ENCODE assay signal across 8 cellular contexts in genomic region chr5:90847606-90848005, GRCh38.
DNase-seq lines count a peak whose midpoint lies in the region; ATAC-seq, FAIRE-seq and TF ChIP-seq lines count a peak whose summit lies in the region.
"Not testable (repeated sequence)": the region's sequence is repeated elsewhere in the genome, so short reads cannot be mapped to it uniquely, and the experiment has no call there.

No MANE protein-coding gene starts in this region.

- not testable (repeated sequence) for H3K4me1 Mint-ChIP-seq in H9

- not testable (repeated sequence) for H4K20me1 ChIP-seq in H9 (ENCODE audit: control insufficient read depth, insufficient read depth, insufficient read length)

- not testable (repeated sequence) for H3T11ph ChIP-seq in H9 (ENCODE audit: low read length)

- not testable (repeated sequence) for H2BK120ac ChIP-seq in H9 (ENCODE audit: low read depth, low read length, poor library complexity, severe bottlenecking); neuronal stem cell (ENCODE audit: low read depth, low read length)

- H3K27me3 ChIP-seq in H9 (ENCODE audit: insufficient read depth, low read length); right cardiac atrium (ENCODE audit: control insufficient read depth, insufficient read depth); neuronal stem cell (ENCODE audit: control insufficient read depth in 3 of 3, insufficient read depth in 3 of 3, low read depth in 1 of 3, low read length in 3 of 3); psoas muscle (ENCODE audit: insufficient read depth in 3 of 3, low read length in 2 of 3); spleen (replicated peaks in 1 of 7): not testable (repeated sequence)

- H2AFZ ChIP-seq in H9 (ENCODE audit: low read length); neuronal stem cell (ENCODE audit: low read length): not testable (repeated sequence)

- not testable (repeated sequence) for H4K8ac ChIP-seq in H9 (replicated peaks; ENCODE audit: insufficient read length, low read depth, low read length)
- peak overlapping the region; percentile 17 for H4K8ac ChIP-seq in neuronal stem cell (ENCODE audit: low read depth, low read length)

- ATAC-seq in Right ventricle myocardium inferior, right cardiac atrium, psoas muscle: not testable (repeated sequence)

- H4K5ac ChIP-seq in H9 (ENCODE audit: insufficient read length, low read depth, low read length) = not testable (repeated sequence)

- H3K4ac ChIP-seq in H9 (ENCODE audit: low read depth, low read length); neuronal stem cell (ENCODE audit: low read length): not testable (repeated sequence)

- H2AK5ac ChIP-seq in H9 (ENCODE audit: insufficient read length, low read length); neuronal stem cell (ENCODE audit: low read depth, low read length): not testable (repeated sequence)

- not testable (repeated sequence) for H3K9me3 ChIP-seq in H9 (ENCODE audit: control insufficient read depth, low read depth, low read length); HEK293 (ENCODE audit: control insufficient read depth, insufficient read depth, low read depth, low read length); right cardiac atrium (ENCODE audit: control insufficient read depth, low read length); kidney (ENCODE audit: control insufficient read depth in 1 of 2, low read length in 2 of 2); neuronal stem cell (replicated peaks in 1 of 2; ENCODE audit: control insufficient read depth in 2 of 2, insufficient read depth in 1 of 2, low read depth in 1 of 2, low read length in 2 of 2); psoas muscle; spleen

- not testable (repeated sequence) for H3K27ac ChIP-seq in H9 (ENCODE audit: insufficient read length, low read depth, low read length); HEK293 (ENCODE audit: extremely low read depth, low read depth, low read length); right cardiac atrium (ENCODE audit: low read length); kidney (ENCODE audit: low read depth in 2 of 2, low read length in 2 of 2); neuronal stem cell (replicated peaks; ENCODE audit: low read length); psoas muscle; spleen

- not testable (repeated sequence) for H3K36me3 ChIP-seq in HEK293 (ENCODE audit: control insufficient read depth in 2 of 2, insufficient read depth in 1 of 2, low read length in 2 of 2); kidney (ENCODE audit: control insufficient read depth in 1 of 2, insufficient read depth in 2 of 2, low read length in 2 of 2); psoas muscle (ENCODE audit: insufficient read depth in 1 of 2, low read depth in 1 of 2); spleen
- H3K36me3 ChIP-seq in neuronal stem cell (replicated peaks in 1 of 2; ENCODE audit: control insufficient read depth in 2 of 2, insufficient read depth in 2 of 2, low read length in 2 of 2) = peaks cover 0 to 14% of the 10 kb centered on the region in 2 donors

- peak; percentile 26 for DNase-seq in H9
- peak; percentile 42 for DNase-seq in Right ventricle myocardium inferior (ENCODE audit: missing footprints)
- DNase-seq in right cardiac atrium = peak; percentile 7 to 45 (median 24)
- DNase-seq in kidney = peak; percentile 62
- DNase-seq in neuronal stem cell (ENCODE audit: low spot score) = not testable (repeated sequence)
- DNase-seq in psoas muscle = peak; percentile 12 to 44
- DNase-seq in spleen = peak; percentile 68

- H3K23ac ChIP-seq in H9 (ENCODE audit: insufficient read length, low read depth, low read length); neuronal stem cell (ENCODE audit: low read depth, low read length, poor library complexity): not testable (repeated sequence)

- H3K14ac ChIP-seq in H9 (ENCODE audit: insufficient read depth, low read length); neuronal stem cell (ENCODE audit: low read length): not testable (repeated sequence)

- H3K4me2 ChIP-seq in H9 (ENCODE audit: insufficient read depth, insufficient read length, low read length); neuronal stem cell (ENCODE audit: insufficient read depth, low read length, poor library complexity, severe bottlenecking): not testable (repeated sequence)

- not testable (repeated sequence) for H2BK20ac ChIP-seq in H9 (ENCODE audit: low read depth, low read length, poor library complexity, severe bottlenecking)

- H2BK12ac ChIP-seq in H9 (ENCODE audit: insufficient read length, low read depth, low read length); neuronal stem cell (ENCODE audit: low read length): not testable (repeated sequence)

- not testable (repeated sequence) for H4K91ac ChIP-seq in H9 (ENCODE audit: insufficient read length, low read depth, low read length); neuronal stem cell (ENCODE audit: low read depth, low read length, poor library complexity)

- not testable (repeated sequence) for FAIRE-seq in kidney (lab: Jason Lieb, UNC)

- CTCF ChIA-PET in HEK293 (lab: Yijun Ruan, JAX) = not testable (repeated sequence)

- not testable (repeated sequence) for TF ChIP-seq CTCF in H9 (conservative IDR thresholded peaks at IDR 0.05); HEK293 (tag by site-specific recombination; IDR thresholded peaks at IDR 0.05); kidney (IDR thresholded peaks at IDR 0.05; ENCODE audit: borderline replicate concordance, extremely low read depth, insufficient read depth); psoas muscle (IDR thresholded peaks at IDR 0.05); spleen (IDR thresholded peaks at IDR 0.05 in 8 of 11, conservative IDR thresholded peaks at IDR 0.05 in 3 of 11)

- POLR2A ChIA-PET in HEK293 (lab: Yijun Ruan, JAX) = not testable (repeated sequence)

- not testable (repeated sequence) for H3K18ac ChIP-seq in H9 (ENCODE audit: insufficient read length, low read depth, low read length); neuronal stem cell (ENCODE audit: low read length)

- not testable (repeated sequence) for H3K9ac ChIP-seq in H9 (ENCODE audit: extremely low read depth, insufficient read length, low read length); kidney (ENCODE audit: low read length in 2 of 2); neuronal stem cell (ENCODE audit: low read depth, low read length, poor library complexity)

- H3K27ac Mint-ChIP-seq in H9 = not testable (repeated sequence)

- H3K4me1 ChIP-seq in H9 (ENCODE audit: insufficient read depth, low read length); HEK293 (ENCODE audit: control insufficient read depth, insufficient read depth, low read length); right cardiac atrium (ENCODE audit: control insufficient read depth, insufficient read depth, low read length); kidney (ENCODE audit: control insufficient read depth in 1 of 2, insufficient read depth in 1 of 2, low read depth in 1 of 2, low read length in 2 of 2); neuronal stem cell (ENCODE audit: control insufficient read depth in 2 of 2, insufficient read depth in 1 of 2, low read depth in 1 of 2, low read length in 2 of 2); psoas muscle; spleen: not testable (repeated sequence)

- not testable (repeated sequence) for H3K79me2 ChIP-seq in H9 (ENCODE audit: insufficient read depth, low read length)

- not testable (repeated sequence) for H3K4me3 Mint-ChIP-seq in H9

- no CpG with 5 or more reads among the region's 24 CpGs for WGBS in H9 (ENCODE audit: extremely low coverage, insufficient read length, low lambda C conversion rate)
- WGBS in right cardiac atrium = 96% methylated on average over 24 of the region's 24 CpGs
- no CpG with 5 or more reads among the region's 24 CpGs for WGBS in neuronal stem cell (ENCODE audit: extremely low coverage in 2 of 2, insufficient read length in 2 of 2, insufficient replicate concordance in 1 of 2), 2 donors
- 95 to 96% (median 96%) methylated on average over 11 to 24 of the region's 24 CpGs for WGBS in psoas muscle, 3 donors
- 92 to 99% (median 95%) methylated on average over 20 to 24 of the region's 24 CpGs for WGBS in spleen, 5 donors

- not testable (repeated sequence) for H3K79me1 ChIP-seq in H9 (ENCODE audit: insufficient read depth, low read depth, low read length, poor library complexity, severe bottlenecking); neuronal stem cell (ENCODE audit: low read depth, low read length)

- not testable (repeated sequence) for H2BK15ac ChIP-seq in H9 (ENCODE audit: low read depth, low read length); neuronal stem cell (ENCODE audit: low read length)

- intact Hi-C loops in Right ventricle myocardium inferior (cut with DNase I); right cardiac atrium (cut with DNase I); kidney (cut with DNase I); psoas muscle (cut with DNase I); spleen (cut with DNase I; ENCODE audit: low total_unique reads): not testable (repeated sequence)

- H3K56ac ChIP-seq in H9 (ENCODE audit: insufficient read length, low read depth, low read length) = not testable (repeated sequence)

- peaks cover 18 to 27% (median 23%) of the 10 kb centered on the region in 3 experiments for H3K36me3 Mint-ChIP-seq in H9 (ENCODE audit: insufficient read depth in 1 of 3, low read depth in 3 of 3)

- H2BK5ac ChIP-seq in H9 (ENCODE audit: insufficient read length, low read length); neuronal stem cell (ENCODE audit: low read length): not testable (repeated sequence)

- not testable (repeated sequence) for H3K9me3 Mint-ChIP-seq in H9

- not testable (repeated sequence) for H3K4me3 ChIP-seq in HEK293 (ENCODE audit: low read depth, low read length); right cardiac atrium (ENCODE audit: low read length); kidney (ENCODE audit: low read length in 2 of 2); neuronal stem cell (ENCODE audit: low read length in 2 of 2); psoas muscle; spleen

- TF ChIP-seq POLR2A in spleen (IDR thresholded peaks at IDR 0.05) = not testable (repeated sequence)

- H3K27me3 Mint-ChIP-seq in H9 (ENCODE audit: low read depth) = not testable (repeated sequence)

- H3K23me2 ChIP-seq in H9 (ENCODE audit: insufficient read length, low read depth, low read length, poor library complexity, severe bottlenecking) = not testable (repeated sequence)
